9 cellular contexts compared by ENCODE assay signal in genomic region chr1:12196641-12197482, GRCh38. TPM values are rescaled to one million over a fixed set of nuclear protein-coding genes. Genes with fewer than 3 reads are reported as not detected.
DNase-seq lines count a peak whose midpoint lies in the region; ATAC-seq lines count a peak whose summit lies in the region.
"Had no signal": no experiment of that assay in that cellular context is flagged by ENCODE, and none has a peak within 500 bp of the region (broad histone marks: within the 10 kb centered on the region; RNA-seq: fewer than 3 reads in every experiment).

No MANE protein-coding gene starts in this region.

- peaks cover 51% of the 10 kb centered on the region for H3K36me3 Mint-ChIP-seq in activated CD4-positive, alpha-beta T cell treated with anti-CD3 and anti-CD28 coated beads for 36 hours (ENCODE audit: low read depth)

- peaks cover 18% of the 10 kb centered on the region for H3K4me1 Mint-ChIP-seq in activated CD4-positive, alpha-beta T cell treated with anti-CD3 and anti-CD28 coated beads for 36 hours
- H3K4me1 Mint-ChIP-seq in stimulated activated naive CD8-positive, alpha-beta T cell treated with anti-CD3 and anti-CD28 coated beads, Interleukin-15, amount 100 ng/mL, for 72 hours = peaks cover 94% of the 10 kb centered on the region

- POLR2A ChIA-PET in activated CD4-positive, alpha-beta T cell treated with anti-CD3 and anti-CD28 coated beads for 36 hours (lab: Charles Lee) = no interaction called here

- CTCF ChIA-PET in activated CD4-positive, alpha-beta T cell treated with anti-CD3 and anti-CD28 coated beads for 36 hours (lab: Charles Lee) = interaction anchor here (0.5 to 1.7 kb wide), 2 partner anchors 72 to 444 kb away, joined by 3 to 12 read pairs; no protein-coding TSS in a partner anchor

- H3K9me3 Mint-ChIP-seq in activated CD4-positive, alpha-beta T cell treated with anti-CD3 and anti-CD28 coated beads for 36 hours (ENCODE audit: low read depth) = no peaks in the 10 kb centered on the region
- no peaks in the 10 kb centered on the region for H3K9me3 Mint-ChIP-seq in stimulated activated naive CD8-positive, alpha-beta T cell treated with anti-CD3 and anti-CD28 coated beads, Interleukin-15, amount 100 ng/mL, for 72 hours
- H3K9me3 Mint-ChIP-seq: CD8-positive, alpha-beta T cell had no signal

- H3K4me3 Mint-ChIP-seq in activated CD4-positive, alpha-beta T cell treated with anti-CD3 and anti-CD28 coated beads for 36 hours = no peak overlapping the region
- H3K4me3 Mint-ChIP-seq in stimulated activated naive CD8-positive, alpha-beta T cell treated with anti-CD3 and anti-CD28 coated beads, Interleukin-15, amount 100 ng/mL, for 72 hours = peak overlapping the region; percentile 32 to 36
- H3K4me3 Mint-ChIP-seq: CD8-positive, alpha-beta T cell had no signal

- DNase-seq in activated CD4-positive, alpha-beta T cell treated with anti-CD3 and anti-CD28 coated beads for 36 hours = no peak
- no peak for DNase-seq in activated CD4-positive, alpha-beta T cell treated with anti-CD3 and anti-CD28 coated beads, Interleukin-2, amount 50 U/mL, for 4 hours
- DNase-seq in NOMO-1 (lab: John Stamatoyannopoulos, UW; ENCODE audit: unreplicated experiment in 2 of 2) = peak; percentile 96 to 98
- DNase-seq in head of caudate nucleus = peak in 40 of 42 donors; percentile 30 to 80 (median 60)
- DNase-seq in stimulated activated naive CD8-positive, alpha-beta T cell treated with anti-CD3 and anti-CD28 coated beads, Interleukin-15, amount 100 ng/mL, for 72 hours = peak in 1 of 2 donors; percentile 56
- DNase-seq in NCI-H446 (lab: John Stamatoyannopoulos, UW) = no peak
- no peak for DNase-seq in stimulated activated CD4-positive, alpha-beta T cell treated with anti-CD3 and anti-CD28 coated beads, Interleukin-12 subunit alpha, Interleukin-12 subunit beta, amount 100 ng/mL, for 4 hours
- DNase-seq in HuH-7.5 (ENCODE audit: low spot score) = no peak
- DNase-seq: CD8-positive, alpha-beta T cell had no signal

- no peak for ATAC-seq in activated CD4-positive, alpha-beta T cell treated with anti-CD3 and anti-CD28 coated beads for 36 hours
- peak; percentile 73 for ATAC-seq in stimulated activated naive CD8-positive, alpha-beta T cell treated with anti-CD3 and anti-CD28 coated beads, Interleukin-15, amount 100 ng/mL, for 72 hours
- ATAC-seq: CD8-positive, alpha-beta T cell had no signal

- H3K27ac Mint-ChIP-seq in activated CD4-positive, alpha-beta T cell treated with anti-CD3 and anti-CD28 coated beads for 36 hours = peak overlapping the region; percentile 42
- peak overlapping the region; percentile 20 to 90 for H3K27ac Mint-ChIP-seq in stimulated activated naive CD8-positive, alpha-beta T cell treated with anti-CD3 and anti-CD28 coated beads, Interleukin-15, amount 100 ng/mL, for 72 hours
- H3K27ac Mint-ChIP-seq: CD8-positive, alpha-beta T cell had no signal

- H3K27me3 Mint-ChIP-seq in activated CD4-positive, alpha-beta T cell treated with anti-CD3 and anti-CD28 coated beads for 36 hours = no peaks in the 10 kb centered on the region
- H3K27me3 Mint-ChIP-seq in stimulated activated naive CD8-positive, alpha-beta T cell treated with anti-CD3 and anti-CD28 coated beads, Interleukin-15, amount 100 ng/mL, for 72 hours = no peaks in the 10 kb centered on the region

- intact Hi-C loops in activated CD4-positive, alpha-beta T cell treated with anti-CD3 and anti-CD28 coated beads for 36 hours (cut with DNase I, micrococcal nuclease) = no loop called here
- intact Hi-C loops in head of caudate nucleus (cut with DNase I) = no loop called here

RNA-seq across cellular contexts. Expression of gene TNFRSF1B, which starts 30.1 kb away (rescaled TPM):
- total RNA-seq in activated CD4-positive, alpha-beta T cell treated with anti-CD3 and anti-CD28 coated beads for 36 hours = 100 to 1,000 TPM; 107 to 116 TPM

RNA-seq across cellular contexts. Expression of gene VPS13D, which starts 33.0 kb away (rescaled TPM):
- 10 to 100 TPM; 20.6 to 22.9 TPM for total RNA-seq in activated CD4-positive, alpha-beta T cell treated with anti-CD3 and anti-CD28 coated beads for 36 hours

Comparison
In these comparisons a context has a peak if more than half of its experiments do, and no peak if none do; other contexts are left out.
1. DNase-seq: peak in NOMO-1 (2 of 2) and head of caudate nucleus (40 of 42); none in activated CD4-positive, alpha-beta T cell treated with anti-CD3 and anti-CD28 coated beads for 36 hours (single experiment), activated CD4-positive, alpha-beta T cell treated with anti-CD3 and anti-CD28 coated beads, Interleukin-2, amount 50 U/mL, for 4 hours (0 of 2), NCI-H446 (0 of 2), stimulated activated CD4-positive, alpha-beta T cell treated with anti-CD3 and anti-CD28 coated beads, Interleukin-12 subunit alpha, Interleukin-12 subunit beta, amount 100 ng/mL, for 4 hours (single experiment) and HuH-7.5 (single experiment).